11 cellular contexts compared by ENCODE assay signal in the genomic region with DNA sequence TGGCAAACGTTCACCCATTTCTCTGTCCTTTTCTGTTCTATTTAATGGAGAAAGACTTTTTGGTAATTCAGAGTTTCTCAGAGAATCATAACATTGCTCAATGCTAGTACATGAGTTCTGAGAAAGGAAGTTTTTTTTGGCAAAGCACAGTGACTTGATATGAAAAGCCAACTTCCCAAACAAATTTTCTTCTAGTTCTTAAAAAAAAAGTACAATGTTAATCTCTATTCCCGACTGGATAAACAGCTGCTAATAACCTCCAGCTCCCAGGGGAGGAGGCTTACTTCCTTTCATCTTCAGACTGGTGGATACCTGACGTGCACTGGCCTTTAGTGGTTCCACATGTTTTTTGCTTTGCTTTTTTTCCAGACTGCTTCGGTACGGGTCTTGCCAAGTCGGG.
DNase-seq lines count a peak whose midpoint lies in the region; ATAC-seq lines count a peak whose summit lies in the region.
"Had no signal": no experiment of that assay in that cellular context is flagged by ENCODE, and none has a peak within 500 bp of the region (broad histone marks: within the 10 kb centered on the region; RNA-seq: fewer than 3 reads in every experiment).

No MANE protein-coding gene starts in this region.

- H3K27ac ChIP-seq in substantia nigra (ENCODE audit: low read depth, low read length, poor library complexity, severe bottlenecking) = peak overlapping the region; percentile 43
- no peak overlapping the region for H3K27ac ChIP-seq in effector memory CD4-positive, alpha-beta T cell (ENCODE audit: insufficient read depth, low read length, poor library complexity, severe bottlenecking)
- H3K27ac ChIP-seq: SJSA1 had no signal

- peak overlapping the region; percentile 18 for H3K4me3 Mint-ChIP-seq in memory B cell

- peak overlapping the region; percentile 76 for H3K27ac Mint-ChIP-seq in memory B cell

- DNase-seq in LHCN-M2 (ENCODE audit: low read depth) (peak; percentile 85), dedifferentiated amniotic fluid mesenchymal stem cell (ENCODE audit: extremely low spot score) (peak; percentile 59), memory B cell (ENCODE audit: low spot score in 2 of 2) (no peak), substantia nigra (lab: John Stamatoyannopoulos, UW) (no peak), NCI-H128 (lab: John Stamatoyannopoulos, UW; ENCODE audit: unreplicated experiment) (no peak)
- DNase-seq in activated CD8-positive, alpha-beta memory T cell treated with anti-CD3 and anti-CD28 coated beads, Interleukin-2, amount 50 U/mL, for 4 hours = no peak
- DNase-seq in effector memory CD4-positive, alpha-beta T cell = no peak
- DNase-seq: amniotic stem cell, head of caudate nucleus had no signal

- no peaks in the 10 kb centered on the region for H3K4me1 ChIP-seq in effector memory CD4-positive, alpha-beta T cell (ENCODE audit: control insufficient read depth, insufficient read depth, low read length, poor library complexity, severe bottlenecking)

- no peaks in the 10 kb centered on the region for H3K9me3 Mint-ChIP-seq in memory B cell

- H3K27me3 Mint-ChIP-seq in memory B cell = no peaks in the 10 kb centered on the region

- peaks cover 51% of the 10 kb centered on the region for H3K4me1 Mint-ChIP-seq in memory B cell

- H3K36me3 Mint-ChIP-seq in memory B cell = peaks cover 33% of the 10 kb centered on the region

- no peaks in the 10 kb centered on the region for H3K27me3 ChIP-seq in effector memory CD4-positive, alpha-beta T cell (replicated peaks; ENCODE audit: control insufficient read depth, insufficient read depth, low read length, poor library complexity, severe bottlenecking)
- H3K27me3 ChIP-seq: SJSA1 had no signal

- no peaks in the 10 kb centered on the region for H3K9me3 ChIP-seq in effector memory CD4-positive, alpha-beta T cell (ENCODE audit: control insufficient read depth, low read length)
- H3K9me3 ChIP-seq: SJSA1 had no signal

- no peaks in the 10 kb centered on the region for H3K36me3 ChIP-seq in effector memory CD4-positive, alpha-beta T cell (ENCODE audit: control insufficient read depth, insufficient read depth, low read length)

- ATAC-seq in memory B cell (ENCODE audit: low read depth) (no peak), HG02840 (IDR thresholded peaks at IDR 0.05; ENCODE audit: low FRiP score, unreplicated experiment) (no peak)

- no peak overlapping the region for H3K4me3 ChIP-seq in effector memory CD4-positive, alpha-beta T cell (ENCODE audit: insufficient read depth, low read depth, low read length, poor library complexity, severe bottlenecking)
- H3K4me3 ChIP-seq: SJSA1 had no signal

Comparison
In these comparisons a context has a peak if more than half of its experiments do, and no peak if none do; other contexts are left out.
1. DNase-seq: peak in LHCN-M2 (single experiment) and dedifferentiated amniotic fluid mesenchymal stem cell (single experiment); none in memory B cell (0 of 2), substantia nigra (0 of 49), activated CD8-positive, alpha-beta memory T cell treated with anti-CD3 and anti-CD28 coated beads, Interleukin-2, amount 50 U/mL, for 4 hours (single experiment), NCI-H128 (single experiment) and effector memory CD4-positive, alpha-beta T cell (0 of 3).